31 cellular contexts compared by ENCODE assay signal in genomic region chr20:42902519-42902908, GRCh38.
"Had no signal": no experiment of that assay in that cellular context is flagged by ENCODE, and none has a peak within 500 bp of the region (broad histone marks: within the 10 kb centered on the region; RNA-seq: fewer than 3 reads in every experiment).

No MANE protein-coding gene starts in this region.

- H3K4me3 Mint-ChIP-seq: activated CD4-positive, alpha-beta T cell treated with anti-CD3 and anti-CD28 coated beads, Interleukin-2, amount 10 ng/mL, durations not matched to agents 24 days and 14 days; activated CD8-positive, alpha-beta T cell treated with anti-CD3 and anti-CD28 coated beads, Interleukin-2, amount 10 ng/mL, durations not matched to agents 7 days and 5 days; activated naive CD4-positive, alpha-beta T cell treated with anti-CD3 and anti-CD28 coated beads, Interleukin-2, amount 10 ng/mL, durations not matched to agents 7 days and 5 days; activated naive CD8-positive, alpha-beta T cell; activated naive CD8-positive, alpha-beta T cell treated with anti-CD3 and anti-CD28 coated beads, Interleukin-2, amount 50 U/mL, for 24 hours; activated T-cell treated with anti-CD3 and anti-CD28 coated beads, Interleukin-2, amount 50 U/mL, for 4 hours; T-helper 1 cell treated with Interleukin-12 subunit alpha and Interleukin-12 subunit beta and Interleukin-4 antibody, amounts not matched to agents 30 μg/mL and 1 μg/mL, for 36 hours; T-helper 2 cell treated with Interferon-gamma antibody and Interleukin-4, amounts not matched to agents 5 μg/mL and 100 μg/mL, for 36 hours had no signal

- FAIRE-seq: TTC549 had no signal

- H3K4me1 Mint-ChIP-seq: activated CD4-positive, alpha-beta T cell treated with anti-CD3 and anti-CD28 coated beads, Interleukin-2, amount 10 ng/mL, durations not matched to agents 24 days and 14 days; activated naive CD4-positive, alpha-beta T cell treated with anti-CD3 and anti-CD28 coated beads, Interleukin-2, amount 10 ng/mL, durations not matched to agents 7 days and 5 days; activated naive CD8-positive, alpha-beta T cell treated with anti-CD3 and anti-CD28 coated beads, Interleukin-2, amount 50 U/mL, for 24 hours had no signal

- H3K9me3 ChIP-seq: MG63 had no signal

- H3K27ac Mint-ChIP-seq: activated CD4-positive, alpha-beta T cell treated with anti-CD3 and anti-CD28 coated beads, Interleukin-2, amount 10 ng/mL, durations not matched to agents 24 days and 14 days; activated CD8-positive, alpha-beta T cell treated with anti-CD3 and anti-CD28 coated beads, Interleukin-2, amount 10 ng/mL, durations not matched to agents 7 days and 5 days; activated naive CD4-positive, alpha-beta T cell treated with anti-CD3 and anti-CD28 coated beads, Interleukin-2, amount 10 ng/mL, durations not matched to agents 7 days and 5 days; activated naive CD8-positive, alpha-beta T cell; activated naive CD8-positive, alpha-beta T cell treated with anti-CD3 and anti-CD28 coated beads, Interleukin-2, amount 50 U/mL, for 24 hours; T-helper 1 cell treated with Interleukin-12 subunit alpha and Interleukin-12 subunit beta and Interleukin-4 antibody, amounts not matched to agents 30 μg/mL and 1 μg/mL, for 36 hours; T-helper 2 cell treated with Interferon-gamma antibody and Interleukin-4, amounts not matched to agents 5 μg/mL and 100 μg/mL, for 36 hours had no signal

- DNase-seq: activated CD4-positive, alpha-beta T cell treated with anti-CD3 and anti-CD28 coated beads, Interleukin-2, amount 10 ng/mL, durations not matched to agents 24 days and 14 days; activated CD4-positive, alpha-beta T cell treated with anti-CD3 and anti-CD28 coated beads, Interleukin-2, amount 50 U/mL, for 48 hours; activated CD8-positive, alpha-beta memory T cell treated with anti-CD3 and anti-CD28 coated beads, Interleukin-2, amount 50 U/mL, for 4 hours; activated CD8-positive, alpha-beta T cell treated with anti-CD3 and anti-CD28 coated beads, Interleukin-2, amount 10 ng/mL, durations not matched to agents 7 days and 5 days; activated effector memory CD4-positive, alpha-beta T cell treated with Interleukin-2 at 50 U/mL for 16 hours; activated naive CD4-positive, alpha-beta T cell treated with anti-CD3 and anti-CD28 coated beads, Interleukin-2, amount 10 ng/mL, durations not matched to agents 7 days and 5 days; activated naive CD8-positive, alpha-beta T cell treated with anti-CD3 and anti-CD28 coated beads, Interleukin-2, amount 50 U/mL, for 24 hours; activated T-cell treated with anti-CD3 and anti-CD28 coated beads for 4 hours; activated T-cell treated with anti-CD3 and anti-CD28 coated beads, Interleukin-2, amount 50 U/mL, for 4 hours; anterior cingulate cortex; brain microvascular endothelial cell; Kasumi-1; KBM-7; MG63; NCI-H1048; NCI-H1105 treated with DMSO at 0.1 percent for 48 hours; NCI-H1436; NCI-H1694; NCI-H1930; NCI-H2081 treated with DMSO at 0.1 percent for 48 hours; NCI-H226; NCI-H446 treated with DMSO at 0.1 percent for 48 hours; NCI-H524 treated with DMSO at 0.1 percent for 48 hours; SHP77; SJCRH30 had no signal

- H3K36me3 Mint-ChIP-seq: activated naive CD4-positive, alpha-beta T cell treated with anti-CD3 and anti-CD28 coated beads, Interleukin-2, amount 10 ng/mL, durations not matched to agents 7 days and 5 days; activated naive CD8-positive, alpha-beta T cell had no signal

- H3K27ac ChIP-seq: brain microvascular endothelial cell, SK-N-MC had no signal

- H3K9me3 Mint-ChIP-seq: activated CD4-positive, alpha-beta T cell treated with anti-CD3 and anti-CD28 coated beads, Interleukin-2, amount 10 ng/mL, durations not matched to agents 24 days and 14 days; activated naive CD8-positive, alpha-beta T cell treated with anti-CD3 and anti-CD28 coated beads, Interleukin-2, amount 50 U/mL, for 24 hours had no signal

- H3K36me3 ChIP-seq: brain microvascular endothelial cell, MG63, SJCRH30 had no signal

- H3K27me3 ChIP-seq: brain microvascular endothelial cell, MG63, SJCRH30 had no signal

- H3K27me3 Mint-ChIP-seq: activated CD4-positive, alpha-beta T cell treated with anti-CD3 and anti-CD28 coated beads, Interleukin-2, amount 10 ng/mL, durations not matched to agents 24 days and 14 days; activated naive CD4-positive, alpha-beta T cell treated with anti-CD3 and anti-CD28 coated beads, Interleukin-2, amount 10 ng/mL, durations not matched to agents 7 days and 5 days; activated naive CD8-positive, alpha-beta T cell treated with anti-CD3 and anti-CD28 coated beads, Interleukin-2, amount 50 U/mL, for 24 hours had no signal

- H3K4me3 ChIP-seq: MG63, SJCRH30, SK-N-MC had no signal

- ATAC-seq: activated CD8-positive, alpha-beta T cell treated with anti-CD3 and anti-CD28 coated beads, Interleukin-2, amount 10 ng/mL, durations not matched to agents 7 days and 5 days; activated naive CD8-positive, alpha-beta T cell treated with anti-CD3 and anti-CD28 coated beads, Interleukin-2, amount 50 U/mL, for 24 hours; activated T-cell treated with anti-CD3 and anti-CD28 coated beads, Interleukin-2, amount 50 U/mL, for 4 hours; Panc1 had no signal
